Comparison of ENCODE assay signal across 19 cellular contexts in genomic region chr6:167685654-167686053, GRCh38.
A peak's percentile ranks its signal among the peaks of the same experiment; 100 is the strongest.
DNase-seq lines count a peak whose midpoint lies in the region; ATAC-seq, FAIRE-seq and TF ChIP-seq lines count a peak whose summit lies in the region.
"Had no signal": no experiment of that assay in that cellular context is flagged by ENCODE, and none has a peak within 500 bp of the region (broad histone marks: within the 10 kb centered on the region; RNA-seq: fewer than 3 reads in every experiment).

No MANE protein-coding gene starts in this region.

- no peaks in the 10 kb centered on the region; the same call in 1 of the 3 replicates for H3K9me3 Mint-ChIP-seq in GM23338

- peaks cover 34% of the 10 kb centered on the region for H3K4me1 Mint-ChIP-seq in GM23338

- no peaks in the 10 kb centered on the region for H3K4me1 ChIP-seq in GM23338 (ENCODE audit: insufficient read depth)
- peaks cover 0 to 13% (median 0%) of the 10 kb centered on the region in 3 donors for H3K4me1 ChIP-seq in pancreas
- H3K4me1 ChIP-seq in lower lobe of right lung = peaks cover 33% of the 10 kb centered on the region
- H3K4me1 ChIP-seq in HAP-1 = no peaks in the 10 kb centered on the region

- no peak overlapping the region for H3K4me2 ChIP-seq in GM23338

- H3K4me3 ChIP-seq in GM23338 (no peak overlapping the region), pancreas (no peak overlapping the region), lower lobe of right lung (no peak overlapping the region), HAP-1 (no peak overlapping the region)
- H3K4me3 ChIP-seq: K562 had no signal

- H3F3A ChIP-seq in GM23338 (replicated peaks; ENCODE audit: low read depth) = peaks cover 8% of the 10 kb centered on the region; the same call in 1 of the 2 replicates

- in situ Hi-C loops in HAP-1 (cut with MboI; ENCODE audit: low sequenced_read_pairs) = no loop called here

- H3K79me2 ChIP-seq in GM23338 (replicated peaks; ENCODE audit: insufficient read depth) = no peaks in the 10 kb centered on the region

- intact Hi-C loops in pancreas (cut with DNase I) (no loop called here), lower lobe of right lung (cut with DNase I) (no loop called here)

- no peak for FAIRE-seq in pancreas (lab: Jason Lieb, UNC)
- FAIRE-seq: H54, K562 had no signal

- H2AFZ ChIP-seq in GM23338 = peak overlapping the region; percentile 29; the same call in 1 of the 2 replicates

- H4K20me1 ChIP-seq in GM23338 (replicated peaks; ENCODE audit: insufficient read depth) = no peaks in the 10 kb centered on the region

- H3K9me2 ChIP-seq in GM23338 (ENCODE audit: insufficient read depth) = 0 out of 2 replicates have a peak, but pooled peaks cover 5% of the 10 kb centered on the region

- WGBS in pancreas, 2 donors = 37 to 41% methylated on average over 10 of the region's 10 CpGs

- peaks cover 5% of the 10 kb centered on the region; the same call in 1 of the 3 replicates for H3K36me3 Mint-ChIP-seq in GM23338 (ENCODE audit: low read depth)
- H3K36me3 Mint-ChIP-seq: CD4-positive, alpha-beta memory T cell had no signal

- no peak overlapping the region for H3K4me3 Mint-ChIP-seq in GM23338
- H3K4me3 Mint-ChIP-seq: CD4-positive, alpha-beta memory T cell had no signal

- H3K36me3 ChIP-seq in GM23338 (ENCODE audit: insufficient read depth) (no peaks in the 10 kb centered on the region), pancreas (no peaks in the 10 kb centered on the region), lower lobe of right lung (no peaks in the 10 kb centered on the region), HAP-1 (replicated peaks) (0 out of 2 replicates have a peak, but pooled peaks cover 5% of the 10 kb centered on the region)

- H3K27me3 ChIP-seq in GM23338 (ENCODE audit: insufficient read depth) (peaks cover 4% of the 10 kb centered on the region; the same call in 1 of the 2 replicates), pancreas (no peaks in the 10 kb centered on the region), lower lobe of right lung (ENCODE audit: low read depth) (no peaks in the 10 kb centered on the region), HAP-1 (ENCODE audit: low read depth) (no peaks in the 10 kb centered on the region)

- TF ChIP-seq CTCF in GM23338 (conservative IDR thresholded peaks at IDR 0.05; ENCODE audit: low read depth in 2 of 2) = no peak
- TF ChIP-seq CTCF in pancreas (IDR thresholded peaks at IDR 0.05) = no peak
- no peak for TF ChIP-seq CTCF in lower lobe of right lung (IDR thresholded peaks at IDR 0.05)

- no peaks in the 10 kb centered on the region for H3K9me3 ChIP-seq in pancreas
- no peaks in the 10 kb centered on the region for H3K9me3 ChIP-seq in lower lobe of right lung
- 0 out of 2 replicates have a peak, but pooled peaks cover 2% of the 10 kb centered on the region for H3K9me3 ChIP-seq in HAP-1

- H3K27ac Mint-ChIP-seq in GM23338 = no peak overlapping the region
- H3K27ac Mint-ChIP-seq: CD4-positive, alpha-beta memory T cell had no signal

- H3K27ac ChIP-seq in GM23338 (ENCODE audit: low read depth) = no peak overlapping the region
- peak overlapping the region in 2 of 4 donors; percentile 33 to 54 for H3K27ac ChIP-seq in pancreas
- no peak overlapping the region for H3K27ac ChIP-seq in lower lobe of right lung
- H3K27ac ChIP-seq: 22Rv1 had no signal

- DNase-seq in DMS53 (lab: John Stamatoyannopoulos, UW) (peak; percentile 25), DMS53 treated with DMSO at 0.1 percent for 48 hours (lab: John Stamatoyannopoulos, UW; ENCODE audit: unreplicated experiment) (no peak), GM23338 (ENCODE audit: low spot score) (no peak), dermis microvascular lymphatic vessel endothelial cell (ENCODE audit: low read depth in 2 of 2) (peak; percentile 36 to 72), pancreas (peak in 1 of 6 donors; percentile 57), lower lobe of right lung (no peak), HAP-1 (ENCODE audit: low spot score in 2 of 2) (no peak)
- no peak for DNase-seq in activated CD4-positive, alpha-beta T cell treated with anti-CD3 and anti-CD28 coated beads, Interleukin-2, amount 50 U/mL, for 48 hours
- DNase-seq: CD4-positive, alpha-beta memory T cell; DND-41; NCI-H1105 treated with DMSO at 0.1 percent for 48 hours; NCI-H187; NCI-H345; NCI-H526; PC-3; RPMI8226 had no signal

- peaks cover 25% of the 10 kb centered on the region for H3K27me3 Mint-ChIP-seq in GM23338 (ENCODE audit: insufficient read depth, low read depth, poor library complexity)

- ATAC-seq in GM23338 (no peak), pancreas (peak in 3 of 4 donors; percentile 8 to 29 (median 24)), lower lobe of right lung (no peak)
- ATAC-seq: K562, PC-3 had no signal

TF ChIP-seq in GM23338, 12 proteins besides CTCF, POLR2A, EP300 and RAD21 (continues in another document):
- TF ChIP-seq STAT1 (IDR thresholded peaks at IDR 0.05; ENCODE audit: unreplicated experiment) = no peak
- no peak for TF ChIP-seq ETS1 (IDR thresholded peaks at IDR 0.05)
- TF ChIP-seq CREB1 (CRISPR knock-in tag; IDR thresholded peaks at IDR 0.05; ENCODE audit: low read depth) = no peak
- TF ChIP-seq NANOG (IDR thresholded peaks at IDR 0.05; ENCODE audit: borderline replicate concordance) = no peak
- no peak for TF ChIP-seq ZNF114 (CRISPR knock-in tag; IDR thresholded peaks at IDR 0.05)
- TF ChIP-seq EZH2phosphoT487 (IDR thresholded peaks at IDR 0.05; ENCODE audit: unreplicated experiment) = no peak
- TF ChIP-seq, protein P1, sequence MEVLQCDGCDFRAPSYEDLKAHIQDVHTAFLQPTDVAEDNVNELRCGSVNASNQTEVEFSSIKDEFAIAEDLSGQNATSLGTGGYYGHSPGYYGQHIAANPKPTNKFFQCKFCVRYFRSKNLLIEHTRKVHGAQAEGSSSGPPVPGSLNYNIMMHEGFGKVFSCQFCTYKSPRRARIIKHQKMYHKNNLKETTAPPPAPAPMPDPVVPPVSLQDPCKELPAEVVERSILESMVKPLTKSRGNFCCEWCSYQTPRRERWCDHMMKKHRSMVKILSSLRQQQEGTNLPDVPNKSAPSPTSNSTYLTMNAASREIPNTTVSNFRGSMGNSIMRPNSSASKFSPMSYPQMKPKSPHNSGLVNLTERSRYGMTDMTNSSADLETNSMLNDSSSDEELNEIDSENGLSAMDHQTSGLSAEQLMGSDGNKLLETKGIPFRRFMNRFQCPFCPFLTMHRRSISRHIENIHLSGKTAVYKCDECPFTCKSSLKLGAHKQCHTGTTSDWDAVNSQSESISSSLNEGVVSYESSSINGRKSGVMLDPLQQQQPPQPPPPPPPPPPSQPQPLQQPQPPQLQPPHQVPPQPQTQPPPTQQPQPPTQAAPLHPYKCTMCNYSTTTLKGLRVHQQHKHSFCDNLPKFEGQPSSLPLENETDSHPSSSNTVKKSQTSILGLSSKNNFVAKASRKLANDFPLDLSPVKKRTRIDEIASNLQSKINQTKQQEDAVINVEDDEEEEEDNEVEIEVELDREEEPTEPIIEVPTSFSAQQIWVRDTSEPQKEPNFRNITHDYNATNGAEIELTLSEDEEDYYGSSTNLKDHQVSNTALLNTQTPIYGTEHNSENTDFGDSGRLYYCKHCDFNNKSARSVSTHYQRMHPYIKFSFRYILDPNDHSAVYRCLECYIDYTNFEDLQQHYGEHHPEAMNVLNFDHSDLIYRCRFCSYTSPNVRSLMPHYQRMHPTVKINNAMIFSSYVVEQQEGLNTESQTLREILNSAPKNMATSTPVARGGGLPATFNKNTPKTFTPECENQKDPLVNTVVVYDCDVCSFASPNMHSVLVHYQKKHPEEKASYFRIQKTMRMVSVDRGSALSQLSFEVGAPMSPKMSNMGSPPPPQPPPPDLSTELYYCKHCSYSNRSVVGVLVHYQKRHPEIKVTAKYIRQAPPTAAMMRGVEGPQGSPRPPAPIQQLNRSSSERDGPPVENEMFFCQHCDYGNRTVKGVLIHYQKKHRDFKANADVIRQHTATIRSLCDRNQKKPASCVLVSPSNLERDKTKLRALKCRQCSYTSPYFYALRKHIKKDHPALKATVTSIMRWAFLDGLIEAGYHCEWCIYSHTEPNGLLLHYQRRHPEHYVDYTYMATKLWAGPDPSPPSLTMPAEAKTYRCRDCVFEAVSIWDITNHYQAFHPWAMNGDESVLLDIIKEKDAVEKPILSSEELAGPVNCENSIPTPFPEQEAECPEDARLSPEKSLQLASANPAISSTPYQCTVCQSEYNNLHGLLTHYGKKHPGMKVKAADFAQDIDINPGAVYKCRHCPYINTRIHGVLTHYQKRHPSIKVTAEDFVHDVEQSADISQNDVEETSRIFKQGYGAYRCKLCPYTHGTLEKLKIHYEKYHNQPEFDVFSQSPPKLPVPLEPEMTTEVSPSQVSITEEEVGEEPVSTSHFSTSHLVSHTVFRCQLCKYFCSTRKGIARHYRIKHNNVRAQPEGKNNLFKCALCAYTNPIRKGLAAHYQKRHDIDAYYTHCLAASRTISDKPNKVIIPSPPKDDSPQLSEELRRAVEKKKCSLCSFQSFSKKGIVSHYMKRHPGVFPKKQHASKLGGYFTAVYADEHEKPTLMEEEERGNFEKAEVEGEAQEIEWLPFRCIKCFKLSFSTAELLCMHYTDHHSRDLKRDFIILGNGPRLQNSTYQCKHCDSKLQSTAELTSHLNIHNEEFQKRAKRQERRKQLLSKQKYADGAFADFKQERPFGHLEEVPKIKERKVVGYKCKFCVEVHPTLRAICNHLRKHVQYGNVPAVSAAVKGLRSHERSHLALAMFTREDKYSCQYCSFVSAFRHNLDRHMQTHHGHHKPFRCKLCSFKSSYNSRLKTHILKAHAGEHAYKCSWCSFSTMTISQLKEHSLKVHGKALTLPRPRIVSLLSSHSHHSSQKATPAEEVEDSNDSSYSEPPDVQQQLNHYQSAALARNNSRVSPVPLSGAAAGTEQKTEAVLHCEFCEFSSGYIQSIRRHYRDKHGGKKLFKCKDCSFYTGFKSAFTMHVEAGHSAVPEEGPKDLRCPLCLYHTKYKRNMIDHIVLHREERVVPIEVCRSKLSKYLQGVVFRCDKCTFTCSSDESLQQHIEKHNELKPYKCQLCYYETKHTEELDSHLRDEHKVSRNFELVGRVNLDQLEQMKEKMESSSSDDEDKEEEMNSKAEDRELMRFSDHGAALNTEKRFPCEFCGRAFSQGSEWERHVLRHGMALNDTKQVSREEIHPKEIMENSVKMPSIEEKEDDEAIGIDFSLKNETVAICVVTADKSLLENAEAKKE (CRISPR knock-in tag; IDR thresholded peaks at IDR 0.05) = no peak
- no peak for TF ChIP-seq JUNB (IDR thresholded peaks at IDR 0.05; ENCODE audit: unreplicated experiment)
- TF ChIP-seq ZNF331 (CRISPR knock-in tag; IDR thresholded peaks at IDR 0.05; ENCODE audit: low read depth) = no peak
- TF ChIP-seq EZH2 (IDR thresholded peaks at IDR 0.05; ENCODE audit: low read depth, unreplicated experiment) = no peak

Comparison
In these comparisons a context has a peak if more than half of its experiments do, and no peak if none do; other contexts are left out.
1. DNase-seq: peak in DMS53 (single experiment) and dermis microvascular lymphatic vessel endothelial cell (2 of 2); none in DMS53 treated with DMSO at 0.1 percent for 48 hours (single experiment), GM23338 (single experiment), lower lobe of right lung (single experiment), HAP-1 (0 of 2) and activated CD4-positive, alpha-beta T cell treated with anti-CD3 and anti-CD28 coated beads, Interleukin-2, amount 50 U/mL, for 48 hours (0 of 2).
2. ATAC-seq: peak in pancreas (3 of 4); none in GM23338 (single experiment) and lower lobe of right lung (0 of 2).